7 cellular contexts compared by ENCODE assay signal in genomic region chr2:111494288-111494980, GRCh38.
DNase-seq lines count a peak whose midpoint lies in the region; ATAC-seq, FAIRE-seq and TF ChIP-seq lines count a peak whose summit lies in the region.
"Not testable (repeated sequence)": the region's sequence is repeated elsewhere in the genome, so short reads cannot be mapped to it uniquely, and the experiment has no call there.

No MANE protein-coding gene starts in this region.

- peak; percentile 30 for ATAC-seq in HG02840 (IDR thresholded peaks at IDR 0.05; ENCODE audit: low FRiP score, unreplicated experiment)
- ATAC-seq in effector memory CD8-positive, alpha-beta T cell (replicated peaks): peak; percentile 67

- not testable (repeated sequence) for H3K9me3 ChIP-seq in NT2/D1 (ENCODE audit: insufficient read depth, low read length); sigmoid colon

- not testable (repeated sequence) for TF ChIP-seq EP300 in sigmoid colon (IDR thresholded peaks at IDR 0.05)

- H3K4me3 ChIP-seq in NT2/D1 (ENCODE audit: insufficient read length, low read depth) (peak overlapping the region; percentile 15), kidney epithelial cell (ENCODE audit: low read depth, low read length) (peak overlapping the region; percentile 45), sigmoid colon (peak overlapping the region in 3 of 4 donors; percentile 19 to 27 (median 27))

- not testable (repeated sequence) for H3K27me3 ChIP-seq in NT2/D1 (ENCODE audit: insufficient read depth, insufficient read length); kidney epithelial cell (ENCODE audit: control insufficient read depth, insufficient read depth, low read length); sigmoid colon

- peak overlapping the region; percentile 81 for H3K27ac Mint-ChIP-seq in activated T-helper 1 cell treated with anti-CD3 and anti-CD28 coated beads, Interleukin-12 subunit alpha, Interleukin-12 subunit beta, Interleukin-2, Interleukin-4 antibody, amounts not matched to agents 30 ng/mL and 10 ng/mL and 1 ng/mL, durations not matched to agents 14 hours and 24 hours and 36 hours
- H3K27ac Mint-ChIP-seq in effector memory CD8-positive, alpha-beta T cell: peak overlapping the region; percentile 46 to 68

- H3K27ac ChIP-seq in sigmoid colon: peak overlapping the region; percentile 66 to 78 (median 72)

- peaks cover 14% of the 10 kb centered on the region for H3K36me3 Mint-ChIP-seq in activated T-helper 1 cell treated with anti-CD3 and anti-CD28 coated beads, Interleukin-12 subunit alpha, Interleukin-12 subunit beta, Interleukin-2, Interleukin-4 antibody, amounts not matched to agents 30 ng/mL and 10 ng/mL and 1 ng/mL, durations not matched to agents 14 hours and 24 hours and 36 hours (ENCODE audit: low read depth)
- not testable (repeated sequence) for H3K36me3 Mint-ChIP-seq in effector memory CD8-positive, alpha-beta T cell (ENCODE audit: insufficient read depth)

- peaks cover 26% of the 10 kb centered on the region for H3K4me1 Mint-ChIP-seq in activated T-helper 1 cell treated with anti-CD3 and anti-CD28 coated beads, Interleukin-12 subunit alpha, Interleukin-12 subunit beta, Interleukin-2, Interleukin-4 antibody, amounts not matched to agents 30 ng/mL and 10 ng/mL and 1 ng/mL, durations not matched to agents 14 hours and 24 hours and 36 hours (ENCODE audit: low read depth)
- H3K4me1 Mint-ChIP-seq in effector memory CD8-positive, alpha-beta T cell (ENCODE audit: low read depth in 2 of 2): peaks cover 6 to 12% of the 10 kb centered on the region in 2 donors

- H3K27me3 Mint-ChIP-seq in activated T-helper 1 cell treated with anti-CD3 and anti-CD28 coated beads, Interleukin-12 subunit alpha, Interleukin-12 subunit beta, Interleukin-2, Interleukin-4 antibody, amounts not matched to agents 30 ng/mL and 10 ng/mL and 1 ng/mL, durations not matched to agents 14 hours and 24 hours and 36 hours (ENCODE audit: insufficient read depth); effector memory CD8-positive, alpha-beta T cell: not testable (repeated sequence)

- peak overlapping the region; percentile 79 for H3K4me3 Mint-ChIP-seq in activated T-helper 1 cell treated with anti-CD3 and anti-CD28 coated beads, Interleukin-12 subunit alpha, Interleukin-12 subunit beta, Interleukin-2, Interleukin-4 antibody, amounts not matched to agents 30 ng/mL and 10 ng/mL and 1 ng/mL, durations not matched to agents 14 hours and 24 hours and 36 hours
- peak overlapping the region; percentile 73 to 75 for H3K4me3 Mint-ChIP-seq in effector memory CD8-positive, alpha-beta T cell

- not testable (repeated sequence) for H3K36me3 ChIP-seq in NT2/D1 (ENCODE audit: insufficient read depth, insufficient read length, low read length); kidney epithelial cell (ENCODE audit: control insufficient read depth, insufficient read depth, low read length); sigmoid colon

- not testable (repeated sequence) for TF ChIP-seq CTCF in kidney epithelial cell (IDR thresholded peaks at IDR 0.05; ENCODE audit: insufficient read depth, low read length, poor library complexity, severe bottlenecking); sigmoid colon (IDR thresholded peaks at IDR 0.05)

- H3K9ac ChIP-seq in NT2/D1 (ENCODE audit: insufficient read length, low read depth): not testable (repeated sequence)

- intact Hi-C loops in activated T-helper 1 cell treated with anti-CD3 and anti-CD28 coated beads, Interleukin-12 subunit alpha, Interleukin-12 subunit beta, Interleukin-2, Interleukin-4 antibody, amounts not matched to agents 30 ng/mL and 10 ng/mL and 1 ng/mL, durations not matched to agents 14 hours and 24 hours and 36 hours (cut with micrococcal nuclease); sigmoid colon (cut with DNase I): not testable (repeated sequence)

- H3K9me3 Mint-ChIP-seq in activated T-helper 1 cell treated with anti-CD3 and anti-CD28 coated beads, Interleukin-12 subunit alpha, Interleukin-12 subunit beta, Interleukin-2, Interleukin-4 antibody, amounts not matched to agents 30 ng/mL and 10 ng/mL and 1 ng/mL, durations not matched to agents 14 hours and 24 hours and 36 hours; effector memory CD8-positive, alpha-beta T cell: not testable (repeated sequence)

- 10 to 42% methylated on average over 8 to 9 of the region's 14 CpGs for WGBS in sigmoid colon, 2 donors

- TF ChIP-seq POLR2A in sigmoid colon (IDR thresholded peaks at IDR 0.05): not testable (repeated sequence)

- H3K4me1 ChIP-seq in NT2/D1 (ENCODE audit: insufficient read depth, insufficient read length): not testable (repeated sequence)
- H3K4me1 ChIP-seq in sigmoid colon: peaks cover 0 to 11% (median 4%) of the 10 kb centered on the region in 4 donors

- not testable (repeated sequence) for DNase-seq in GM19239 (ENCODE audit: insufficient read length, low spot score); NT2/D1 (ENCODE audit: low read depth, low spot score); activated T-helper 1 cell treated with anti-CD3 and anti-CD28 coated beads, Interleukin-12 subunit alpha, Interleukin-12 subunit beta, Interleukin-2, Interleukin-4 antibody, amounts not matched to agents 30 ng/mL and 10 ng/mL and 1 ng/mL, durations not matched to agents 14 hours and 24 hours and 36 hours (ENCODE audit: low spot score); kidney epithelial cell (ENCODE audit: low read depth); sigmoid colon
- DNase-seq in effector memory CD8-positive, alpha-beta T cell: peak in 1 of 3 experiments; percentile 24

- FAIRE-seq in GM19239 (lab: Jason Lieb, UNC): peak; percentile 39
